ENCODE assay signal across 8 cellular contexts in the genomic region with DNA sequence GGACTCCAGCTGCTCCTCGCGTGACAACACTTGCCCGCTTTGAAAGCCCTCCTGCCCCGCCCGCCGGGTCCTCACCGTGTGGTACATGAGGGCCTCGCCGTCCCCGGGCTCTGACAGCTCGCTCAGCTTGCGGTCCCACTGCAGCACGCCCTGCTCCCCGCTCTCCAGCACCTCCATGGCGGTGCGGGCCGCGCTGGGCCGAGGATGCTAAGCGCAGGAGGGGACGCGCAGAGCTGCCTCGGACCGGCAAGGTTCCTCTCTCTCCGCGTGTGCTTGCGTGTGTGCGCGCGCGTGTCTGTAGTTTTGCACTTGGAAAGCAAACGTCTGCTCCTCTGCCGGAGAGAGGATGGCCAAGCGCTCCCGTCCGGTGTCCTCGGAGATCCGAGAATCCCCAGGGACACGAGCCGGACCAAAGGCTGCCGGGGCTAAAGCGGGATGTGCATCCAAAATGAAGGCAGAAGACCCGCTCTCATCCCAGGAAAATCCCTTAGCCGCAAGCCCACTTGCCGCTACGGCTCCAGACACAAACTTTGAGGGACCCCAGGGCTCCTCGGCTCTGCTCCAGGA. TPM values are rescaled to one million over a fixed set of nuclear protein-coding genes. Genes with fewer than 3 reads are reported as not detected.
A peak's percentile ranks its signal among the peaks of the same experiment; 100 is the strongest.
DNase-seq lines count a peak whose midpoint lies in the region; ATAC-seq and TF ChIP-seq lines count a peak whose summit lies in the region.

A gene with protein sequence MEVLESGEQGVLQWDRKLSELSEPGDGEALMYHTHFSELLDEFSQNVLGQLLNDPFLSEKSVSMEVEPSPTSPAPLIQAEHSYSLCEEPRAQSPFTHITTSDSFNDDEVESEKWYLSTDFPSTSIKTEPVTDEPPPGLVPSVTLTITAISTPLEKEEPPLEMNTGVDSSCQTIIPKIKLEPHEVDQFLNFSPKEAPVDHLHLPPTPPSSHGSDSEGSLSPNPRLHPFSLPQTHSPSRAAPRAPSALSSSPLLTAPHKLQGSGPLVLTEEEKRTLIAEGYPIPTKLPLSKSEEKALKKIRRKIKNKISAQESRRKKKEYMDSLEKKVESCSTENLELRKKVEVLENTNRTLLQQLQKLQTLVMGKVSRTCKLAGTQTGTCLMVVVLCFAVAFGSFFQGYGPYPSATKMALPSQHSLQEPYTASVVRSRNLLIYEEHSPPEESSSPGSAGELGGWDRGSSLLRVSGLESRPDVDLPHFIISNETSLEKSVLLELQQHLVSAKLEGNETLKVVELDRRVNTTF (minus strand): TSS at position 558 of the 567 bp plus-strand sequence. CDS start 381 bp downstream, at position 177.

- H3K4me2 ChIP-seq in MM.1S (ENCODE audit: low read depth, low read length) = peak within 1 kb of the TSS; percentile 76
- H3K4me2 ChIP-seq in mammary epithelial cell (ENCODE audit: insufficient read depth, low read depth, low read length) = peak within 1 kb of the TSS; percentile 82

- H3K27me3 ChIP-seq in MM.1S (replicated peaks; ENCODE audit: insufficient read depth, low read length) = no peaks in the 10 kb centered on the region
- H3K27me3 ChIP-seq in mammary epithelial cell (ENCODE audit: insufficient read depth, low read length) = no peaks in the 10 kb centered on the region
- H3K27me3 ChIP-seq in kidney epithelial cell (ENCODE audit: control insufficient read depth, insufficient read depth, low read length) = no peaks in the 10 kb centered on the region

- H3K4me1 ChIP-seq in MM.1S (ENCODE audit: low read length) = peaks cover 22% of the 10 kb centered on the region
- peaks cover 25% of the 10 kb centered on the region for H3K4me1 ChIP-seq in mammary epithelial cell (ENCODE audit: insufficient read depth, low read length)

- intact Hi-C loops in mammary epithelial cell (cut with micrococcal nuclease) = loop anchor here (1.0 to 10.0 kb wide), 3 partner anchors 71 to 863 kb away; no protein-coding TSS in a partner anchor

- in situ Hi-C loops in mammary epithelial cell (cut with MboI; ENCODE audit: low sequenced_read_pairs in 2 of 2) = loop anchor here in 1 of 2 donors (10.0 to 25.0 kb wide), 3 partner anchors 97 to 736 kb away; no protein-coding TSS in a partner anchor

- peaks cover 22% of the 10 kb centered on the region for H3F3A ChIP-seq in MM.1S (ENCODE audit: insufficient read depth, low read length)

- no peaks in the 10 kb centered on the region for H3K9me3 ChIP-seq in MM.1S (replicated peaks; ENCODE audit: insufficient read depth, low read length)
- H3K9me3 ChIP-seq in mammary epithelial cell (replicated peaks; ENCODE audit: insufficient read depth, low read length) = no peaks in the 10 kb centered on the region

- H3K9me3 Mint-ChIP-seq in WTC11 = no peaks in the 10 kb centered on the region

- TF ChIP-seq CTCF in MM.1S (IDR thresholded peaks at IDR 0.05; ENCODE audit: low read length) (no peak), WTC11 (IDR thresholded peaks at IDR 0.05) (no peak), mammary epithelial cell (conservative IDR thresholded peaks at IDR 0.05 in 1 of 2, IDR thresholded peaks at IDR 0.05 in 1 of 2; ENCODE audit: extremely low read depth in 1 of 2, insufficient read depth in 1 of 2, low read depth in 1 of 2, low read length in 2 of 2) (no peak), kidney epithelial cell (IDR thresholded peaks at IDR 0.05; ENCODE audit: insufficient read depth, low read length, poor library complexity, severe bottlenecking) (no peak), GM10266 (IDR thresholded peaks at IDR 0.05; ENCODE audit: control insufficient read depth, insufficient read depth, low read depth, missing control alignments) (no peak)

- no peaks in the 10 kb centered on the region for H3K36me3 ChIP-seq in MM.1S (replicated peaks; ENCODE audit: insufficient read depth, low read length)
- H3K36me3 ChIP-seq in mammary epithelial cell (ENCODE audit: insufficient read depth, low read length) = no peaks in the 10 kb centered on the region
- H3K36me3 ChIP-seq in kidney epithelial cell (ENCODE audit: control insufficient read depth, insufficient read depth, low read length) = no peaks in the 10 kb centered on the region

- H4K20me1 ChIP-seq in MM.1S (ENCODE audit: insufficient read depth, low read length) = no peaks in the 10 kb centered on the region
- H4K20me1 ChIP-seq in mammary epithelial cell (ENCODE audit: insufficient read depth, low read length) = no peaks in the 10 kb centered on the region

- WGBS in mammary epithelial cell (ENCODE audit: low coverage, missing lambda C conversion rate) = under 1% methylated on average over 30 of the region's 47 CpGs

- peak within 1 kb of the TSS; percentile 88 for H2AFZ ChIP-seq in MM.1S (ENCODE audit: low read length)
- H2AFZ ChIP-seq in mammary epithelial cell (ENCODE audit: low read depth, low read length) = peak within 1 kb of the TSS; percentile 93

- peak within 1 kb of the TSS; percentile 96 for H3K4me3 Mint-ChIP-seq in WTC11

- dilution Hi-C loops in mammary epithelial cell (cut with HindIII; ENCODE audit: low sequenced_read_pairs) = no loop called here

- H3K9ac ChIP-seq in MM.1S (ENCODE audit: low read length) = peak within 1 kb of the TSS; percentile 90
- peak within 1 kb of the TSS; percentile 94 for H3K9ac ChIP-seq in mammary epithelial cell (ENCODE audit: insufficient read depth, low read length)

- POLR2A ChIA-PET in WTC11 (lab: Charles Lee) = interaction anchor here (0.6 to 2.0 kb wide), 4 partner anchors 34 to 713 kb away, joined by 3 to 5 read pairs (median 3); no protein-coding TSS in a partner anchor

- CTCF ChIA-PET in WTC11 (lab: Charles Lee) = interaction anchor here (0.6 to 2.4 kb wide), 39 partner anchors 8 to 737 kb away, joined by 3 to 13 read pairs (median 4); no protein-coding TSS in a partner anchor
- CTCF ChIA-PET in mammary epithelial cell (lab: Charles Lee; ENCODE audit: low non-redundant PET) = interaction anchor here (0.5 to 0.8 kb wide), 5 partner anchors 30 to 885 kb away, joined by 3 to 7 read pairs (median 5); no protein-coding TSS in a partner anchor

- H3K4me1 Mint-ChIP-seq in WTC11 = peaks cover 33% of the 10 kb centered on the region

- H3K9me2 ChIP-seq in MM.1S (replicated peaks; ENCODE audit: insufficient read depth, low read length) = no peaks in the 10 kb centered on the region

- H3K27ac ChIP-seq in MM.1S (ENCODE audit: low read length) = peak within 1 kb of the TSS; percentile 80
- peak within 1 kb of the TSS; percentile 87 for H3K27ac ChIP-seq in mammary epithelial cell (ENCODE audit: insufficient read depth, low read depth, low read length)

- DNase-seq in Daoy (ENCODE audit: low read depth) (peak; percentile 75), MM.1S (peak; percentile 83), WTC11 (ENCODE audit: low spot score) (peak; percentile 77), mammary epithelial cell (no peak), kidney epithelial cell (ENCODE audit: low read depth) (no peak), GM10266 (ENCODE audit: extremely low spot score) (no peak)
- DNase-seq in stimulated activated CD4-positive, alpha-beta T cell treated with anti-CD3 and anti-CD28 coated beads, Interleukin-1b, Interleukin-23, amount 100 ng/mL, for 4 hours (ENCODE audit: low read depth in 2 of 2) = peak; percentile 30 to 51

- H3K36me3 Mint-ChIP-seq in WTC11 = peaks cover 11% of the 10 kb centered on the region

- peak; percentile 22 for ATAC-seq in GM21786 (IDR thresholded peaks at IDR 0.05; ENCODE audit: unreplicated experiment)
- peak; percentile 30 for ATAC-seq in WTC11

- peaks cover 53% of the 10 kb centered on the region for H3K79me2 ChIP-seq in MM.1S (ENCODE audit: low read length)
- peaks cover 52% of the 10 kb centered on the region for H3K79me2 ChIP-seq in mammary epithelial cell (ENCODE audit: insufficient read depth, low read length)

- H3K4me3 ChIP-seq in MM.1S (ENCODE audit: low read length) (peak within 1 kb of the TSS; percentile 90), mammary epithelial cell (replicated peaks in 1 of 3; ENCODE audit: insufficient read depth in 1 of 3, low read depth in 2 of 3, low read length in 3 of 3) (peak within 1 kb of the TSS; percentile 91 to 98 (median 94)), kidney epithelial cell (ENCODE audit: low read depth, low read length) (peak within 1 kb of the TSS; percentile 71)

- no peaks in the 10 kb centered on the region for H3K27me3 Mint-ChIP-seq in WTC11 (ENCODE audit: low read depth)

- H3K27ac Mint-ChIP-seq in WTC11 = peak within 1 kb of the TSS; percentile 97

- BruUV-seq in mammary epithelial cell (replicated peaks; lab: Mats Ljungman, UMichigan) = TSS peak; percentile 55

TF ChIP-seq in WTC11, 78 proteins besides CTCF, POLR2A, EP300 and RAD21 (continues in another document):
- TF ChIP-seq ATF1 (CRISPR knock-in tag; IDR thresholded peaks at IDR 0.05) = 0 out of 2 replicates have a peak, but pooled peaks have one; percentile 52
- TF ChIP-seq, protein P1, sequence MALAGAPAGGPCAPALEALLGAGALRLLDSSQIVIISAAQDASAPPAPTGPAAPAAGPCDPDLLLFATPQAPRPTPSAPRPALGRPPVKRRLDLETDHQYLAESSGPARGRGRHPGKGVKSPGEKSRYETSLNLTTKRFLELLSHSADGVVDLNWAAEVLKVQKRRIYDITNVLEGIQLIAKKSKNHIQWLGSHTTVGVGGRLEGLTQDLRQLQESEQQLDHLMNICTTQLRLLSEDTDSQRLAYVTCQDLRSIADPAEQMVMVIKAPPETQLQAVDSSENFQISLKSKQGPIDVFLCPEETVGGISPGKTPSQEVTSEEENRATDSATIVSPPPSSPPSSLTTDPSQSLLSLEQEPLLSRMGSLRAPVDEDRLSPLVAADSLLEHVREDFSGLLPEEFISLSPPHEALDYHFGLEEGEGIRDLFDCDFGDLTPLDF (CRISPR knock-in tag; IDR thresholded peaks at IDR 0.05) = 0 out of 2 replicates have a peak, but pooled peaks have one; percentile 29
- TF ChIP-seq, protein P2, sequence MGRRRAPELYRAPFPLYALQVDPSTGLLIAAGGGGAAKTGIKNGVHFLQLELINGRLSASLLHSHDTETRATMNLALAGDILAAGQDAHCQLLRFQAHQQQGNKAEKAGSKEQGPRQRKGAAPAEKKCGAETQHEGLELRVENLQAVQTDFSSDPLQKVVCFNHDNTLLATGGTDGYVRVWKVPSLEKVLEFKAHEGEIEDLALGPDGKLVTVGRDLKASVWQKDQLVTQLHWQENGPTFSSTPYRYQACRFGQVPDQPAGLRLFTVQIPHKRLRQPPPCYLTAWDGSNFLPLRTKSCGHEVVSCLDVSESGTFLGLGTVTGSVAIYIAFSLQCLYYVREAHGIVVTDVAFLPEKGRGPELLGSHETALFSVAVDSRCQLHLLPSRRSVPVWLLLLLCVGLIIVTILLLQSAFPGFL (CRISPR knock-in tag; IDR thresholded peaks at IDR 0.05; ENCODE audit: borderline replicate concordance) = no peak
- TF ChIP-seq GABPB1 (CRISPR knock-in tag; IDR thresholded peaks at IDR 0.05) = peak; percentile 44; the same call in 1 of the 2 replicates
- TF ChIP-seq, protein P3, sequence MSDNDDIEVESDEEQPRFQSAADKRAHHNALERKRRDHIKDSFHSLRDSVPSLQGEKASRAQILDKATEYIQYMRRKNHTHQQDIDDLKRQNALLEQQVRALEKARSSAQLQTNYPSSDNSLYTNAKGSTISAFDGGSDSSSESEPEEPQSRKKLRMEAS (CRISPR knock-in tag; IDR thresholded peaks at IDR 0.05) = peak; percentile 86
- TF ChIP-seq EMX1 (CRISPR knock-in tag; IDR thresholded peaks at IDR 0.05) = no peak

RNA-seq across cellular contexts. Expression of the gene that starts here (rescaled TPM):
- total RNA-seq in Daoy (2014; rRNA removed; shearing (Covaris generic)) = 9.0 and 9.1 TPM in 2 replicates
- total RNA-seq in WTC11 (2021) = 48.1 to 60.6 TPM (median 52.1 TPM) in 3 replicates
- 10 to 100 TPM; 26.3 to 63.5 TPM for total RNA-seq in mammary epithelial cell
- polyA plus RNA-seq in mammary epithelial cell = 22.4 TPM
- polyA minus RNA-seq in mammary epithelial cell = 47.2 TPM
- 28.2 and 30.9 TPM in 2 replicates for total RNA-seq in kidney epithelial cell

Comparison
In these comparisons a context has a peak if more than half of its experiments do, and no peak if none do; other contexts are left out.
1. DNase-seq: peak in Daoy (single experiment), MM.1S (single experiment), WTC11 (single experiment) and stimulated activated CD4-positive, alpha-beta T cell treated with anti-CD3 and anti-CD28 coated beads, Interleukin-1b, Interleukin-23, amount 100 ng/mL, for 4 hours (2 of 2); none in mammary epithelial cell (single experiment), kidney epithelial cell (single experiment) and GM10266 (single experiment).
2. Peak in every context shown above with its lines, with median percentiles within 50 percentile points of each other: H3K4me3 ChIP-seq.